1 cellular context compared by ENCODE assay signal in the genomic region with DNA sequence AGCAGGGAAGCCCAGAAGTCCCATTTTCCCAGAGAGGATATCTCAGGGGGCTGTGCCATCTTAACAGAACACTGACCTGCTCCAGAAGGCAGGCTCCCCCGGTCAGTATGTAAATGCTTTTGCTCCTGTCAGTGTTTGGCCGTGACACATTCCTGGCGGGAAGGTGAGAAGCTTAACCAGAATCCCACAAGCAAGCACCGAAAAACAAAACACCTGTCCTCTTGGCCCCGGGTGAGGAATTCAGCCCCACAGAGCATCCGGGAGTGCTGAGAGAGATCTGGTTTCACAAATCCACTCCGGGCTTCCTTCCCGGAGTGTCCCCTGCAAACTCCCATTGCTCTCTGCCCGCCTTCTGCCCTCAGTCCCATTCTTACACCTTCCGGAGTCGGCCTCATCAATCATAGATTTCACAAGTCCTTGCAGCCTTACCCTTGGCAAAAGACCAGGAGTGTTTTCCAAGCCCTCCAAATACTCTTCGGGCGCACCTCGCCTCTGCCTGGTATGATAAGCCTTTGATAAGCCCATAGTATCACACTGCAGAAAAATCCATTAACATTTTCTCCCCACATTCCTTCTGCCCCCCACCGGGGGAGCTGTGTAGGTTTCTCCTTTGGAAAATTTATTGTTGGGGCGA.
TF ChIP-seq lines count a peak whose summit lies in the region.

No MANE protein-coding gene starts in this region.

TF ChIP-seq in HepG2, 621 proteins besides CTCF, POLR2A, EP300 and RAD21 (continued from another document):
- TF ChIP-seq KMT2B (CRISPR knock-in tag; IDR thresholded peaks at IDR 0.05) (no peak), CREB1 (IDR thresholded peaks at IDR 0.05) (no peak), CREB1 (CRISPR knock-in tag; IDR thresholded peaks at IDR 0.05) (no peak), ZSCAN25 (CRISPR knock-in tag; IDR thresholded peaks at IDR 0.05) (no peak), ZBTB21 (CRISPR knock-in tag; IDR thresholded peaks at IDR 0.05) (no peak), ARID4A (CRISPR knock-in tag; IDR thresholded peaks at IDR 0.05; ENCODE audit: borderline replicate concordance) (peak; percentile 9; the same call in 1 of the 2 replicates), HOXD1 (CRISPR knock-in tag; IDR thresholded peaks at IDR 0.05) (peak; percentile 76; the same call in 1 of the 2 replicates), ZNF337 (CRISPR knock-in tag; IDR thresholded peaks at IDR 0.05; ENCODE audit: borderline replicate concordance, low read depth) (no peak), ZNF33A (CRISPR knock-in tag; IDR thresholded peaks at IDR 0.05; ENCODE audit: borderline replicate concordance) (no peak), ZHX2 (IDR thresholded peaks at IDR 0.05; ENCODE audit: low read depth) (no peak), ZHX2 (CRISPR knock-in tag; IDR thresholded peaks at IDR 0.05; ENCODE audit: borderline replicate concordance) (no peak), ZNF382 (CRISPR knock-in tag; IDR thresholded peaks at IDR 0.05; ENCODE audit: borderline replicate concordance) (no peak), MXD3 (CRISPR knock-in tag; IDR thresholded peaks at IDR 0.05) (no peak), FOXK1 (CRISPR knock-in tag; IDR thresholded peaks at IDR 0.05; ENCODE audit: borderline replicate concordance, low read depth) (no peak), NFKBIZ (CRISPR knock-in tag; IDR thresholded peaks at IDR 0.05) (no peak), FOXK2 (IDR thresholded peaks at IDR 0.05) (no peak), ZNF660 (CRISPR knock-in tag; IDR thresholded peaks at IDR 0.05; ENCODE audit: borderline replicate concordance, low read depth) (no peak), ZFX (CRISPR knock-in tag; IDR thresholded peaks at IDR 0.05; ENCODE audit: low read depth) (no peak), TBL1XR1 (IDR thresholded peaks at IDR 0.05; ENCODE audit: borderline replicate concordance, low read length, partially characterized antibody) (no peak), RELA (CRISPR knock-in tag; IDR thresholded peaks at IDR 0.05) (no peak), NFE2L1 (CRISPR knock-in tag; IDR thresholded peaks at IDR 0.05; ENCODE audit: borderline replicate concordance) (no peak)
- TF ChIP-seq, protein P1, sequence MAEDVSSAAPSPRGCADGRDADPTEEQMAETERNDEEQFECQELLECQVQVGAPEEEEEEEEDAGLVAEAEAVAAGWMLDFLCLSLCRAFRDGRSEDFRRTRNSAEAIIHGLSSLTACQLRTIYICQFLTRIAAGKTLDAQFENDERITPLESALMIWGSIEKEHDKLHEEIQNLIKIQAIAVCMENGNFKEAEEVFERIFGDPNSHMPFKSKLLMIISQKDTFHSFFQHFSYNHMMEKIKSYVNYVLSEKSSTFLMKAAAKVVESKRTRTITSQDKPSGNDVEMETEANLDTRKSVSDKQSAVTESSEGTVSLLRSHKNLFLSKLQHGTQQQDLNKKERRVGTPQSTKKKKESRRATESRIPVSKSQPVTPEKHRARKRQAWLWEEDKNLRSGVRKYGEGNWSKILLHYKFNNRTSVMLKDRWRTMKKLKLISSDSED (CRISPR knock-in tag; IDR thresholded peaks at IDR 0.05), result no peak
